Comparison of ENCODE assay signal across 31 cellular contexts in the genomic region with DNA sequence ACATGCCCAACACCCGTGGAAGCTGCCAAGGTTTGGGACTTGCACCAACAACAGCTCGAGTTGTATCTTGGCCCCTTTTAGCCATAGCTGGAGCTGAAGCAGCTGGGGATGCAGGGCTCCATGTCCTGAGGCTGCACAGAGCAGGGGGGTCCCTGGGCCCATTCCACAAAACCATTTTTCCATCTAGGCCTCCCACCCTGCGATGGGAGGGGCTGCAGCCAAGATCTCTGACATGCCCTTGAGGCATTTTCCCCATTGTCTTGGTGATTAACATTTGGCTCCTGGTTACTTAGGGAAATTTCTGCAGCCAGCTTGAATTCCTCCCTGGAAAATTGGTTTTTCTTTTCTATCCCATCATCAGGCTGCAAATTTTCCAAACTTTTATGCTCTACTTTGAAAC.
"Had no signal": no experiment of that assay in that cellular context is flagged by ENCODE, and none has a peak within 500 bp of the region (broad histone marks: within the 10 kb centered on the region; RNA-seq: fewer than 3 reads in every experiment).

No MANE protein-coding gene starts in this region.

- H3K4me1 ChIP-seq: adrenal gland, body of pancreas, esophagus muscularis mucosa, foreskin keratinocyte, gastrocnemius medialis had no signal

- H3K4me3 ChIP-seq: adrenal gland, body of pancreas, esophagus muscularis mucosa, gastrocnemius medialis had no signal

- H3K9me3 ChIP-seq: adrenal gland, body of pancreas, esophagus muscularis mucosa, gastrocnemius medialis had no signal

- H3K27me3 ChIP-seq: adrenal gland, body of pancreas, esophagus muscularis mucosa, foreskin keratinocyte, gastrocnemius medialis had no signal

- ATAC-seq: activated CD8-positive, alpha-beta memory T cell treated with anti-CD3 and anti-CD28 coated beads, Interleukin-2, amount 10 ng/mL, durations not matched to agents 7 days and 5 days; activated CD8-positive, alpha-beta T cell treated with anti-CD3 and anti-CD28 coated beads for 36 hours; activated naive CD8-positive, alpha-beta T cell treated with anti-CD3 and anti-CD28 coated beads, Interleukin-2, amount 50 U/mL, for 24 hours; body of pancreas; effector memory CD8-positive, alpha-beta T cell; foreskin keratinocyte; gastrocnemius medialis had no signal

- H3K27ac ChIP-seq: adrenal gland, body of pancreas, esophagus muscularis mucosa, foreskin keratinocyte, gastrocnemius medialis had no signal

- H3K36me3 ChIP-seq: adrenal gland, esophagus muscularis mucosa, gastrocnemius medialis had no signal

- H3K4me3 Mint-ChIP-seq: activated CD8-positive, alpha-beta memory T cell treated with anti-CD3 and anti-CD28 coated beads, Interleukin-2, amount 10 ng/mL, durations not matched to agents 7 days and 5 days; activated CD8-positive, alpha-beta T cell treated with anti-CD3 and anti-CD28 coated beads for 36 hours; activated naive CD4-positive, alpha-beta T cell treated with anti-CD3 and anti-CD28 coated beads for 36 hours; activated naive CD4-positive, alpha-beta T cell treated with anti-CD3 and anti-CD28 coated beads, Interleukin-2, amount 50 U/mL, for 24 hours; activated naive CD8-positive, alpha-beta T cell treated with anti-CD3 and anti-CD28 coated beads for 36 hours; activated naive CD8-positive, alpha-beta T cell treated with anti-CD3 and anti-CD28 coated beads, Interleukin-2, amount 50 U/mL, for 24 hours; activated T-helper 1 cell treated with anti-CD3 and anti-CD28 coated beads, Interleukin-12 subunit alpha, Interleukin-12 subunit beta, Interleukin-2, Interleukin-4 antibody, amounts not matched to agents 30 ng/mL and 10 ng/mL and 1 ng/mL, durations not matched to agents 14 hours and 24 hours and 36 hours; effector memory CD8-positive, alpha-beta T cell had no signal

- H3K27me3 Mint-ChIP-seq: activated CD8-positive, alpha-beta memory T cell treated with anti-CD3 and anti-CD28 coated beads, Interleukin-2, amount 10 ng/mL, durations not matched to agents 7 days and 5 days; activated CD8-positive, alpha-beta T cell treated with anti-CD3 and anti-CD28 coated beads for 36 hours; activated naive CD4-positive, alpha-beta T cell treated with anti-CD3 and anti-CD28 coated beads, Interleukin-2, amount 50 U/mL, for 24 hours; activated naive CD8-positive, alpha-beta T cell treated with anti-CD3 and anti-CD28 coated beads for 36 hours; activated naive CD8-positive, alpha-beta T cell treated with anti-CD3 and anti-CD28 coated beads, Interleukin-2, amount 50 U/mL, for 24 hours; effector memory CD8-positive, alpha-beta T cell had no signal

- DNase-seq: activated CD4-positive, alpha-beta T cell treated with anti-CD3 and anti-CD28 coated beads for 48 hours; activated CD4-positive, alpha-beta T cell treated with anti-CD3 and anti-CD28 coated beads, Interleukin-2, amount 50 U/mL, for 1 hour; activated CD4-positive, alpha-beta T cell treated with anti-CD3 and anti-CD28 coated beads, Interleukin-2, amount 50 U/mL, for 48 hours; activated CD8-positive, alpha-beta memory T cell treated with anti-CD3 and anti-CD28 coated beads, Interleukin-2, amount 10 ng/mL, durations not matched to agents 7 days and 5 days; activated CD8-positive, alpha-beta memory T cell treated with anti-CD3 and anti-CD28 coated beads, Interleukin-2, amount 50 U/mL, for 4 hours; activated CD8-positive, alpha-beta T cell treated with anti-CD3 and anti-CD28 coated beads for 36 hours; activated effector memory CD4-positive, alpha-beta T cell treated with anti-CD3 and anti-CD28 coated beads, Interleukin-2, amount 50 U/mL, for 16 hours; activated naive CD4-positive, alpha-beta T cell treated with anti-CD3 and anti-CD28 coated beads for 36 hours; activated naive CD8-positive, alpha-beta T cell treated with anti-CD3 and anti-CD28 coated beads for 36 hours; activated naive CD8-positive, alpha-beta T cell treated with anti-CD3 and anti-CD28 coated beads, Interleukin-2, amount 50 U/mL, for 24 hours; activated T-cell treated with anti-CD3 and anti-CD28 coated beads, Interleukin-2, amount 50 U/mL, for 1 hour; activated T-cell treated with anti-CD3 and anti-CD28 coated beads, Interleukin-2, amount 50 U/mL, for 48 hours; adrenal gland; amygdala; aorta; body of pancreas; caudate nucleus; cortex of kidney; dermis blood vessel endothelial cell; effector CD4-positive, alpha-beta T cell; effector memory CD8-positive, alpha-beta T cell; erythroblast; foreskin keratinocyte; gastrocnemius medialis; glutamatergic neuron; T-helper 2 cell had no signal

- H3K27ac Mint-ChIP-seq: activated CD8-positive, alpha-beta memory T cell treated with anti-CD3 and anti-CD28 coated beads, Interleukin-2, amount 10 ng/mL, durations not matched to agents 7 days and 5 days; activated CD8-positive, alpha-beta T cell treated with anti-CD3 and anti-CD28 coated beads for 36 hours; activated naive CD4-positive, alpha-beta T cell treated with anti-CD3 and anti-CD28 coated beads for 36 hours; activated naive CD4-positive, alpha-beta T cell treated with anti-CD3 and anti-CD28 coated beads, Interleukin-2, amount 50 U/mL, for 24 hours; activated naive CD8-positive, alpha-beta T cell treated with anti-CD3 and anti-CD28 coated beads for 36 hours; activated naive CD8-positive, alpha-beta T cell treated with anti-CD3 and anti-CD28 coated beads, Interleukin-2, amount 50 U/mL, for 24 hours; activated T-helper 1 cell treated with anti-CD3 and anti-CD28 coated beads, Interleukin-12 subunit alpha, Interleukin-12 subunit beta, Interleukin-2, Interleukin-4 antibody, amounts not matched to agents 30 ng/mL and 10 ng/mL and 1 ng/mL, durations not matched to agents 14 hours and 24 hours and 36 hours; activated T-helper 2 cell treated with anti-CD3 and anti-CD28 coated beads, Interferon-gamma antibody, Interleukin-2, Interleukin-4, amounts not matched to agents 10 μg/mL and 5 μg/mL and 100 μg/mL, durations not matched to agents 14 hours and 24 hours and 36 hours; effector memory CD8-positive, alpha-beta T cell had no signal

- H3K9me3 Mint-ChIP-seq: activated naive CD4-positive, alpha-beta T cell treated with anti-CD3 and anti-CD28 coated beads, Interleukin-2, amount 50 U/mL, for 24 hours had no signal

- H3K36me3 Mint-ChIP-seq: activated CD8-positive, alpha-beta memory T cell treated with anti-CD3 and anti-CD28 coated beads, Interleukin-2, amount 10 ng/mL, durations not matched to agents 7 days and 5 days; activated naive CD4-positive, alpha-beta T cell treated with anti-CD3 and anti-CD28 coated beads, Interleukin-2, amount 50 U/mL, for 24 hours; activated naive CD8-positive, alpha-beta T cell treated with anti-CD3 and anti-CD28 coated beads for 36 hours had no signal

- H3K4me1 Mint-ChIP-seq: activated CD8-positive, alpha-beta memory T cell treated with anti-CD3 and anti-CD28 coated beads, Interleukin-2, amount 10 ng/mL, durations not matched to agents 7 days and 5 days; activated naive CD4-positive, alpha-beta T cell treated with anti-CD3 and anti-CD28 coated beads, Interleukin-2, amount 50 U/mL, for 24 hours; activated naive CD8-positive, alpha-beta T cell treated with anti-CD3 and anti-CD28 coated beads for 36 hours; activated naive CD8-positive, alpha-beta T cell treated with anti-CD3 and anti-CD28 coated beads, Interleukin-2, amount 50 U/mL, for 24 hours had no signal

- FAIRE-seq: colon had no signal
